21 cellular contexts compared by ENCODE assay signal in genomic region chr1:7062346-7063061, GRCh38.
"Had no signal": no experiment of that assay in that cellular context is flagged by ENCODE, and none has a peak within 500 bp of the region (broad histone marks: within the 10 kb centered on the region; RNA-seq: fewer than 3 reads in every experiment).

No MANE protein-coding gene starts in this region.

- H3K36me3 ChIP-seq: SJSA1 had no signal

- DNase-seq: KBM-7, MV-4-11, NCI-H1048, NCI-H1105, NCI-H1417, NCI-H146, NCI-H1694 treated with DMSO at 0.1 percent for 48 hours, NCI-H2029, NCI-H2227 treated with DMSO at 0.1 percent for 48 hours, NCI-H446, NCI-H510A, NCI-H524 treated with DMSO at 0.1 percent for 48 hours, NCI-H69, NCI-H774, Right ventricle myocardium superior, RPMI8226, SIG-M5 had no signal

- H3K9me3 ChIP-seq: SJSA1 had no signal

- H3K4me3 ChIP-seq: SJSA1, SK-N-MC had no signal

- H3K27ac Mint-ChIP-seq: IgD-negative memory B cell had no signal

- H3K27ac ChIP-seq: HL-60, SJSA1, SK-N-MC had no signal

- H3K4me3 Mint-ChIP-seq: IgD-negative memory B cell had no signal

- H3K4me1 ChIP-seq: SJSA1 had no signal

- H3K36me3 Mint-ChIP-seq: IgD-negative memory B cell had no signal
